Comparison of ENCODE assay signal across 15 cellular contexts in the genomic region with DNA sequence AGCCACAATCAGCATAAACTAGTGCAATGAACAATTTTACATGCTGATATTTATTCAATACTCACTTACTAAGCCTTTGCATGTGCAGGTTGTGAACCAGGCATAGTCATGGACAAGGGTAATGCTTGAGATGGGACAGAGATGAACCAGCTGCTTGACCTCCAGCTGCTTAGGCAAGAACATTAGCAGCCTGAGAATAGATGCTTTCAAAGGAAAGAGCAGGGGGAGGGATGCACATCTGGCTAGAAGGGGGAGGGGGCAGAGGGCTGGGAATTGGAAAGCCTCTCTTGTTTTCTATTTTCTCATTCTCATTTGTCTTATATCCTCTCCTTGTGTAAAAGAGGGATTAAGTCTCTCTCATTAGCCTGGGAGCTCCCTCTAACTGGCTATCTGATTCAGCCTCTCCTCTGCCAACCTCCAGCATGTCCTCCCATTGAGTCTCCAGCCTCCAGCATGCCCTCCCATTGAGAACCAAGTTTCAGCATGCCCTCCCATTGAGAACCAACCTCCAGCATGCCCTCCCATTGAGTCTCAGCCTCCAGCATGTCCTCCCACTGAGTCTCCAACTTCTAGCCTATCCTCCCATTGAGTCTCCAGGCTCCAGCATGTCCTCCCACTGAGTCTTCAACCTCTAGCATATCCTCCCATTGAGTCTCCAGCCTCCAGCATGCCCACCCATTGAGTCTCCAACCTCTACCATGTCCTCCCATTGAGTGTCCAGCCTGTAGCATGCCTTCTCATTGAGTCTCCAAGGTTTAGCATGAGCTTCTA. TPM values are rescaled to one million over a fixed set of nuclear protein-coding genes. Genes with fewer than 3 reads are reported as not detected.
"Had no signal": no experiment of that assay in that cellular context is flagged by ENCODE, and none has a peak within 500 bp of the region (broad histone marks: within the 10 kb centered on the region; RNA-seq: fewer than 3 reads in every experiment).

No MANE protein-coding gene starts in this region.

- H3K4me1 ChIP-seq: adrenal gland had no signal

- H3K27ac ChIP-seq: adrenal gland, vagina had no signal

- H3K4me3 ChIP-seq: adrenal gland, vagina had no signal

- ATAC-seq: activated naive CD4-positive, alpha-beta T cell treated with anti-CD3 and anti-CD28 coated beads, Interleukin-2, amount 50 U/mL, for 72 hours; naive thymus-derived CD8-positive, alpha-beta T cell had no signal

- H3K27me3 ChIP-seq: adrenal gland, vagina had no signal

- H3K9me3 ChIP-seq: adrenal gland, vagina had no signal

- H3K36me3 ChIP-seq: adrenal gland, vagina had no signal

- DNase-seq: activated CD4-positive, alpha-beta T cell treated with anti-CD3 and anti-CD28 coated beads, Interleukin-2, amount 50 U/mL, for 4 hours; activated gamma-delta T cell; adrenal gland; mesenchymal stem cell; naive thymus-derived CD8-positive, alpha-beta T cell; stimulated activated CD4-positive, alpha-beta T cell treated with anti-CD3 and anti-CD28 coated beads, Interleukin-12 subunit alpha, Interleukin-12 subunit beta, amount 100 ng/mL, for 4 hours; stimulated activated CD4-positive, alpha-beta T cell treated with anti-CD3 and anti-CD28 coated beads, Interleukin-1b, Interleukin-23, amount 100 ng/mL, for 48 hours; stimulated activated CD8-positive, alpha-beta memory T cell treated with anti-CD3 and anti-CD28 coated beads, Interleukin-4, amount 100 ng/mL, for 48 hours; stimulated activated naive CD4-positive, alpha-beta T cell treated with Interleukin-2 at 50 U/mL for 16 hours; SW 1271; trophoblast cell had no signal

RNA-seq across cellular contexts. Expression of a gene that starts 38.4 kb away (rescaled TPM):
- total RNA-seq: activated naive CD4-positive, alpha-beta T cell treated with anti-CD3 and anti-CD28 coated beads, Interleukin-2, amount 50 U/mL, for 72 hours; naive thymus-derived CD8-positive, alpha-beta T cell; T-helper 2 cell treated with Interferon-gamma antibody and Interleukin-4, amounts not matched to agents 100 ng/mL and 5 ng/mL, for 36 hours had no signal
- polyA plus RNA-seq: fibroblast of lung; naive thymus-derived CD8-positive, alpha-beta T cell had no signal
